8 cellular contexts compared by ENCODE assay signal in genomic region chr5:177085985-177086917, GRCh38. TPM values are rescaled to one million over a fixed set of nuclear protein-coding genes. Genes with fewer than 3 reads are reported as not detected.
DNase-seq lines count a peak whose midpoint lies in the region; ATAC-seq and TF ChIP-seq lines count a peak whose summit lies in the region.

Gene FGFR4, plus strand, starts transcription at chr5:177086915. Its CDS starts 2,688 bp downstream, at chr5:177089603.

- peak; percentile 10 for DNase-seq in NCI-H1092 treated with DMSO at 0.1 percent for 48 hours (lab: John Stamatoyannopoulos, UW)
- DNase-seq in NCI-H1092 (lab: John Stamatoyannopoulos, UW): no peak
- peak; percentile 50 for DNase-seq in NCI-H446 treated with DMSO at 0.1 percent for 48 hours (lab: John Stamatoyannopoulos, UW)
- DNase-seq in activated CD8-positive, alpha-beta T cell treated with anti-CD3 and anti-CD28 coated beads, Interleukin-2, amount 10 ng/mL, durations not matched to agents 7 days and 5 days: peak; percentile 67
- DNase-seq in epithelial cell of proximal tubule (ENCODE audit: low read depth): no peak
- peak; percentile 33 for DNase-seq in natural killer cell

- ATAC-seq in HG02852 (IDR thresholded peaks at IDR 0.05; ENCODE audit: unreplicated experiment) (peak; percentile 51), natural killer cell (peak; percentile 75 to 86 (median 80))
- peak; percentile 66 for ATAC-seq in activated CD8-positive, alpha-beta T cell treated with anti-CD3 and anti-CD28 coated beads, Interleukin-2, amount 10 ng/mL, durations not matched to agents 7 days and 5 days

- peak within 1 kb of the TSS; percentile 61 for H3K4me3 ChIP-seq in epithelial cell of proximal tubule (ENCODE audit: low read depth, low read length)

- H3K9me3 Mint-ChIP-seq in activated CD8-positive, alpha-beta T cell treated with anti-CD3 and anti-CD28 coated beads, Interleukin-2, amount 10 ng/mL, durations not matched to agents 7 days and 5 days (ENCODE audit: insufficient read depth): no peaks in the 10 kb centered on the region
- no peaks in the 10 kb centered on the region for H3K9me3 Mint-ChIP-seq in natural killer cell
- H3K9me3 Mint-ChIP-seq in stimulated activated naive CD8-positive, alpha-beta T cell treated with anti-CD3 and anti-CD28 coated beads, Interleukin-15, Interleukin-2, amounts not matched to agents 100 ng/mL and 50 ng/mL, for 24 hours: no peaks in the 10 kb centered on the region

- H3K4me3 Mint-ChIP-seq in activated CD8-positive, alpha-beta T cell treated with anti-CD3 and anti-CD28 coated beads, Interleukin-2, amount 10 ng/mL, durations not matched to agents 7 days and 5 days: peak within 1 kb of the TSS; percentile 60
- H3K4me3 Mint-ChIP-seq in natural killer cell: peak within 1 kb of the TSS; percentile 76
- H3K4me3 Mint-ChIP-seq in stimulated activated naive CD8-positive, alpha-beta T cell treated with anti-CD3 and anti-CD28 coated beads, Interleukin-15, Interleukin-2, amounts not matched to agents 100 ng/mL and 50 ng/mL, for 24 hours: peak within 1 kb of the TSS; percentile 40

- no peak for TF ChIP-seq CTCF in epithelial cell of proximal tubule (conservative IDR thresholded peaks at IDR 0.05; ENCODE audit: low read depth, low read length)
- no peak for TF ChIP-seq CTCF in natural killer cell (IDR thresholded peaks at IDR 0.05)

- H3K4me1 Mint-ChIP-seq in activated CD8-positive, alpha-beta T cell treated with anti-CD3 and anti-CD28 coated beads, Interleukin-2, amount 10 ng/mL, durations not matched to agents 7 days and 5 days (ENCODE audit: low read depth): peaks cover 4% of the 10 kb centered on the region
- H3K4me1 Mint-ChIP-seq in natural killer cell: peaks cover 13 to 15% of the 10 kb centered on the region in 2 donors
- peaks cover 8% of the 10 kb centered on the region for H3K4me1 Mint-ChIP-seq in stimulated activated naive CD8-positive, alpha-beta T cell treated with anti-CD3 and anti-CD28 coated beads, Interleukin-15, Interleukin-2, amounts not matched to agents 100 ng/mL and 50 ng/mL, for 24 hours (ENCODE audit: low read depth)

- H3K36me3 Mint-ChIP-seq in activated CD8-positive, alpha-beta T cell treated with anti-CD3 and anti-CD28 coated beads, Interleukin-2, amount 10 ng/mL, durations not matched to agents 7 days and 5 days (ENCODE audit: low read depth): no peaks in the 10 kb centered on the region
- no peaks in the 10 kb centered on the region for H3K36me3 Mint-ChIP-seq in natural killer cell
- no peaks in the 10 kb centered on the region for H3K36me3 Mint-ChIP-seq in stimulated activated naive CD8-positive, alpha-beta T cell treated with anti-CD3 and anti-CD28 coated beads, Interleukin-15, Interleukin-2, amounts not matched to agents 100 ng/mL and 50 ng/mL, for 24 hours (ENCODE audit: low read depth)

- CTCF ChIA-PET in activated CD8-positive, alpha-beta T cell treated with anti-CD3 and anti-CD28 coated beads, Interleukin-2, amount 10 ng/mL, durations not matched to agents 7 days and 5 days (lab: Charles Lee): interaction anchor here (1.2 to 8.8 kb wide), 5 partner anchors 15 to 81 kb away, joined by 4 to 70 read pairs (median 6); no protein-coding TSS in a partner anchor

- H3K27ac Mint-ChIP-seq in activated CD8-positive, alpha-beta T cell treated with anti-CD3 and anti-CD28 coated beads, Interleukin-2, amount 10 ng/mL, durations not matched to agents 7 days and 5 days: no peak within 1 kb of the TSS
- peak within 1 kb of the TSS; percentile 39 to 67 for H3K27ac Mint-ChIP-seq in natural killer cell
- H3K27ac Mint-ChIP-seq in stimulated activated naive CD8-positive, alpha-beta T cell treated with anti-CD3 and anti-CD28 coated beads, Interleukin-15, Interleukin-2, amounts not matched to agents 100 ng/mL and 50 ng/mL, for 24 hours: no peak within 1 kb of the TSS

- intact Hi-C loops in natural killer cell (cut with micrococcal nuclease): no loop called here

- POLR2A ChIA-PET in activated CD8-positive, alpha-beta T cell treated with anti-CD3 and anti-CD28 coated beads, Interleukin-2, amount 10 ng/mL, durations not matched to agents 7 days and 5 days (lab: Charles Lee): no interaction called here

- H3K27me3 Mint-ChIP-seq in activated CD8-positive, alpha-beta T cell treated with anti-CD3 and anti-CD28 coated beads, Interleukin-2, amount 10 ng/mL, durations not matched to agents 7 days and 5 days (ENCODE audit: low read depth): peaks cover 36% of the 10 kb centered on the region
- peaks cover 8 to 13% of the 10 kb centered on the region in 2 donors for H3K27me3 Mint-ChIP-seq in natural killer cell (ENCODE audit: low read depth in 2 of 2)
- H3K27me3 Mint-ChIP-seq in stimulated activated naive CD8-positive, alpha-beta T cell treated with anti-CD3 and anti-CD28 coated beads, Interleukin-15, Interleukin-2, amounts not matched to agents 100 ng/mL and 50 ng/mL, for 24 hours: peaks cover 13% of the 10 kb centered on the region

RNA-seq across cellular contexts. Expression of gene FGFR4, which starts in this region (rescaled TPM):
- 1 to 10 TPM in 1 of 2 experiments, under 1 TPM in 1; 0.53 to 1.9 TPM for total RNA-seq in activated CD8-positive, alpha-beta T cell treated with anti-CD3 and anti-CD28 coated beads, Interleukin-2, amount 10 ng/mL, durations not matched to agents 7 days and 5 days
- total RNA-seq in epithelial cell of proximal tubule: 50.0 and 54.6 TPM in 2 replicates
- 1 to 10 TPM in 2 of 3 donors, under 1 TPM in 1; 0.72 to 1.5 (median 1.3) TPM for total RNA-seq in natural killer cell

Comparison
In these comparisons a context has a peak if more than half of its experiments do, and no peak if none do; other contexts are left out.
1. RNA of gene FGFR4 (total RNA-seq): 50.0 to 54.6 TPM in epithelial cell of proximal tubule; 0.53 to 1.9 TPM in activated CD8-positive, alpha-beta T cell treated with anti-CD3 and anti-CD28 coated beads, Interleukin-2, amount 10 ng/mL, durations not matched to agents 7 days and 5 days and 0.72 to 1.5 TPM in natural killer cell; every median in the first group is over 10 times any median in the second.
2. DNase-seq: peak in NCI-H1092 treated with DMSO at 0.1 percent for 48 hours (single experiment), NCI-H446 treated with DMSO at 0.1 percent for 48 hours (single experiment), activated CD8-positive, alpha-beta T cell treated with anti-CD3 and anti-CD28 coated beads, Interleukin-2, amount 10 ng/mL, durations not matched to agents 7 days and 5 days (single experiment) and natural killer cell (single experiment); none in NCI-H1092 (single experiment) and epithelial cell of proximal tubule (single experiment).
3. H3K27ac Mint-ChIP-seq: peak in natural killer cell (2 of 2); none in activated CD8-positive, alpha-beta T cell treated with anti-CD3 and anti-CD28 coated beads, Interleukin-2, amount 10 ng/mL, durations not matched to agents 7 days and 5 days (single experiment) and stimulated activated naive CD8-positive, alpha-beta T cell treated with anti-CD3 and anti-CD28 coated beads, Interleukin-15, Interleukin-2, amounts not matched to agents 100 ng/mL and 50 ng/mL, for 24 hours (single experiment).
4. Peak in every context shown above with its lines, with median percentiles within 50 percentile points of each other: ATAC-seq and H3K4me3 Mint-ChIP-seq.